In the genomic region with DNA sequence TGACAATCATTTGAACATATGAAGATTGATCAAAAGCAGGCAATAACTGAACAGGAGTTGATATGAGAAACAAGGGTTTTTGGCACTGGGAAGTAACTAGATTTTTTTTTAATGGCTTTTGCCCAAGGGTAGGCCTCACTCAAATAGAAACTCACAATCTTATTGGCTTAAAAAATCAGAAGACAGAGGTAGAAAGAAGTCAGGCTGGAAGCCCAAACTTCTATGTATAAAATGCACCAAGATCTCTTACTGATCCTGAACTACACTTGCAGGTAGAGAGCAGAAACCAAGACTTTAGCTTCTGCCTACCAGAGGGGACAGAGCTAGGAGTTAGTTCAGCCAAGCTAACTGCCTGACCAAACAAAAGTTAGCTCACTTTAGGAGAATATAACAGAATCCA, we compare ENCODE assay signal across 1 cellular context.
TF ChIP-seq lines count a peak whose summit lies in the region.

No MANE protein-coding gene starts in this region.

TF ChIP-seq in WTC11, 78 proteins besides CTCF, POLR2A, EP300 and RAD21 (continued from another document):
- TF ChIP-seq, protein P1, sequence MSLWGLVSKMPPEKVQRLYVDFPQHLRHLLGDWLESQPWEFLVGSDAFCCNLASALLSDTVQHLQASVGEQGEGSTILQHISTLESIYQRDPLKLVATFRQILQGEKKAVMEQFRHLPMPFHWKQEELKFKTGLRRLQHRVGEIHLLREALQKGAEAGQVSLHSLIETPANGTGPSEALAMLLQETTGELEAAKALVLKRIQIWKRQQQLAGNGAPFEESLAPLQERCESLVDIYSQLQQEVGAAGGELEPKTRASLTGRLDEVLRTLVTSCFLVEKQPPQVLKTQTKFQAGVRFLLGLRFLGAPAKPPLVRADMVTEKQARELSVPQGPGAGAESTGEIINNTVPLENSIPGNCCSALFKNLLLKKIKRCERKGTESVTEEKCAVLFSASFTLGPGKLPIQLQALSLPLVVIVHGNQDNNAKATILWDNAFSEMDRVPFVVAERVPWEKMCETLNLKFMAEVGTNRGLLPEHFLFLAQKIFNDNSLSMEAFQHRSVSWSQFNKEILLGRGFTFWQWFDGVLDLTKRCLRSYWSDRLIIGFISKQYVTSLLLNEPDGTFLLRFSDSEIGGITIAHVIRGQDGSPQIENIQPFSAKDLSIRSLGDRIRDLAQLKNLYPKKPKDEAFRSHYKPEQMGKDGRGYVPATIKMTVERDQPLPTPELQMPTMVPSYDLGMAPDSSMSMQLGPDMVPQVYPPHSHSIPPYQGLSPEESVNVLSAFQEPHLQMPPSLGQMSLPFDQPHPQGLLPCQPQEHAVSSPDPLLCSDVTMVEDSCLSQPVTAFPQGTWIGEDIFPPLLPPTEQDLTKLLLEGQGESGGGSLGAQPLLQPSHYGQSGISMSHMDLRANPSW (CRISPR knock-in tag; conservative IDR thresholded peaks at IDR 0.05; ENCODE audit: low read depth), result no peak
- TF ChIP-seq, protein P2, sequence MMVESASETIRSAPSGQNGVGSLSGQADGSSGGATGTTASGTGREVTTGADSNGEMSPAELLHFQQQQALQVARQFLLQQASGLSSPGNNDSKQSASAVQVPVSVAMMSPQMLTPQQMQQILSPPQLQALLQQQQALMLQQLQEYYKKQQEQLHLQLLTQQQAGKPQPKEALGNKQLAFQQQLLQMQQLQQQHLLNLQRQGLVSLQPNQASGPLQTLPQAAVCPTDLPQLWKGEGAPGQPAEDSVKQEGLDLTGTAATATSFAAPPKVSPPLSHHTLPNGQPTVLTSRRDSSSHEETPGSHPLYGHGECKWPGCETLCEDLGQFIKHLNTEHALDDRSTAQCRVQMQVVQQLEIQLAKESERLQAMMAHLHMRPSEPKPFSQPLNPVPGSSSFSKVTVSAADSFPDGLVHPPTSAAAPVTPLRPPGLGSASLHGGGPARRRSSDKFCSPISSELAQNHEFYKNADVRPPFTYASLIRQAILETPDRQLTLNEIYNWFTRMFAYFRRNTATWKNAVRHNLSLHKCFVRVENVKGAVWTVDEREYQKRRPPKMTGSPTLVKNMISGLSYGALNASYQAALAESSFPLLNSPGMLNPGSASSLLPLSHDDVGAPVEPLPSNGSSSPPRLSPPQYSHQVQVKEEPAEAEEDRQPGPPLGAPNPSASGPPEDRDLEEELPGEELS (CRISPR knock-in tag; IDR thresholded peaks at IDR 0.05), result no peak
- TF ChIP-seq IRF2 (CRISPR knock-in tag; IDR thresholded peaks at IDR 0.05; ENCODE audit: borderline replicate concordance, low read depth) (no peak), OVOL2 (CRISPR knock-in tag; IDR thresholded peaks at IDR 0.05; ENCODE audit: borderline replicate concordance) (no peak), PRRX2 (CRISPR knock-in tag; IDR thresholded peaks at IDR 0.05) (no peak), RORB (CRISPR knock-in tag; IDR thresholded peaks at IDR 0.05) (no peak), FOXJ3 (CRISPR knock-in tag; IDR thresholded peaks at IDR 0.05; ENCODE audit: borderline replicate concordance) (no peak), EMX1 (CRISPR knock-in tag; IDR thresholded peaks at IDR 0.05) (no peak), ATF1 (CRISPR knock-in tag; IDR thresholded peaks at IDR 0.05) (no peak), ZNF416 (CRISPR knock-in tag; IDR thresholded peaks at IDR 0.05) (no peak), ZNF671 (CRISPR knock-in tag; IDR thresholded peaks at IDR 0.05) (no peak)
- TF ChIP-seq, protein P3, sequence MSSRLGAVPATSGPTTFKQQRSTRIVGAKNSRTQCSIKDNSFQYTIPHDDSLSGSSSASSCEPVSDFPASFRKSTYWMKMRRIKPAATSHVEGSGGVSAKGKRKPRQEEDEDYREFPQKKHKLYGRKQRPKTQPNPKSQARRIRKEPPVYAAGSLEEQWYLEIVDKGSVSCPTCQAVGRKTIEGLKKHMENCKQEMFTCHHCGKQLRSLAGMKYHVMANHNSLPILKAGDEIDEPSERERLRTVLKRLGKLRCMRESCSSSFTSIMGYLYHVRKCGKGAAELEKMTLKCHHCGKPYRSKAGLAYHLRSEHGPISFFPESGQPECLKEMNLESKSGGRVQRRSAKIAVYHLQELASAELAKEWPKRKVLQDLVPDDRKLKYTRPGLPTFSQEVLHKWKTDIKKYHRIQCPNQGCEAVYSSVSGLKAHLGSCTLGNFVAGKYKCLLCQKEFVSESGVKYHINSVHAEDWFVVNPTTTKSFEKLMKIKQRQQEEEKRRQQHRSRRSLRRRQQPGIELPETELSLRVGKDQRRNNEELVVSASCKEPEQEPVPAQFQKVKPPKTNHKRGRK (CRISPR knock-in tag; IDR thresholded peaks at IDR 0.05; ENCODE audit: borderline replicate concordance), result no peak
- TF ChIP-seq, protein P4, sequence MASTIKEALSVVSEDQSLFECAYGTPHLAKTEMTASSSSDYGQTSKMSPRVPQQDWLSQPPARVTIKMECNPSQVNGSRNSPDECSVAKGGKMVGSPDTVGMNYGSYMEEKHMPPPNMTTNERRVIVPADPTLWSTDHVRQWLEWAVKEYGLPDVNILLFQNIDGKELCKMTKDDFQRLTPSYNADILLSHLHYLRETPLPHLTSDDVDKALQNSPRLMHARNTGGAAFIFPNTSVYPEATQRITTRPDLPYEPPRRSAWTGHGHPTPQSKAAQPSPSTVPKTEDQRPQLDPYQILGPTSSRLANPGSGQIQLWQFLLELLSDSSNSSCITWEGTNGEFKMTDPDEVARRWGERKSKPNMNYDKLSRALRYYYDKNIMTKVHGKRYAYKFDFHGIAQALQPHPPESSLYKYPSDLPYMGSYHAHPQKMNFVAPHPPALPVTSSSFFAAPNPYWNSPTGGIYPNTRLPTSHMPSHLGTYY (CRISPR knock-in tag; IDR thresholded peaks at IDR 0.05), result no peak
TF ChIP-seq in WTC11: peak in this region for 0.
